9 cellular contexts compared by ENCODE assay signal in the genomic region with DNA sequence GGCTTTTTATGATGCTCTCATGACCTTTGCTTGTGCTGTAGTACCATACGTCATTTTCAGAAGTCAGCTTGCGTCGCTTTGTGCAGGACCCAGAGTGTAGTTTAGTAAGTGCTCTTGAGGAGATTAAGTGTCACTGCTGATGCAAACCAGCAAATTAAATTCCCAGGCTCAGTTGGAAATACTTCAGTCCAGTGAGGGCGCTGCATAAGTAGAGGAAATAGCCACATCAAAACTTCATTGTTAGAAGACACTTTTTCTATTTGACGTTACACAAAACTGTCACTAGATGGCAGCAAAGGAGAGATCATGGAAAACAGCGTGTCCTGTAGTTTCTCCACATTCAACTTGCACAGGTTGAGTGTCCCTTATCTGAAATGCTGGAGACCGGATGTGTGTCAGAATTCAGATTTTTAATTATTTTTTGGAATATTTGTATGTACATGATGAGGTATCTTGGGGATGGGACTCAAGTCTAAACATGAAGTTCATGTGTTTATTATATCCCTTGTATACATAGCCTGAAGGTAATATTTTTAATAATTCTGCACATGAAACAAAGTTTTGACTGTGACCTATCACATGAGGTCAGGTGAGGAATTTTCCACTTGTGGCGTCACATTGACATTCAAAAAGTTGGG. TPM values are rescaled to one million over a fixed set of nuclear protein-coding genes. Genes with fewer than 3 reads are reported as not detected.
DNase-seq lines count a peak whose midpoint lies in the region; ATAC-seq, FAIRE-seq and TF ChIP-seq lines count a peak whose summit lies in the region.
"Had no signal": no experiment of that assay in that cellular context is flagged by ENCODE, and none has a peak within 500 bp of the region (broad histone marks: within the 10 kb centered on the region; RNA-seq: fewer than 3 reads in every experiment).

No MANE protein-coding gene starts in this region.

- FAIRE-seq in astrocyte (lab: Jason Lieb, UNC) = peak; percentile 99
- peak; percentile 36 for FAIRE-seq in small intestine (lab: Jason Lieb, UNC)

- H3K36me3 ChIP-seq in astrocyte (ENCODE audit: insufficient read depth, low read length) (peaks cover 4% of the 10 kb centered on the region), small intestine (ENCODE audit: control insufficient read depth in 2 of 2, insufficient read depth in 2 of 2, low read length in 2 of 2) (peaks cover 0 to under 1% of the 10 kb centered on the region in 2 donors)

- H3K4me1 ChIP-seq in astrocyte (ENCODE audit: insufficient read depth, low read length) (no peaks in the 10 kb centered on the region), small intestine (ENCODE audit: control insufficient read depth in 2 of 2, insufficient read depth in 1 of 2, low read depth in 1 of 2, low read length in 1 of 2) (peaks cover 0 to 2% of the 10 kb centered on the region in 2 donors)

- H3K9ac ChIP-seq in astrocyte (ENCODE audit: low read length) = no peak overlapping the region

- peaks cover 21% of the 10 kb centered on the region for H3K9me3 Mint-ChIP-seq in astrocyte (ENCODE audit: unreplicated experiment)
- H3K9me3 Mint-ChIP-seq: dendritic cell treated with granulocyte-macrophage colony-stimulating factor and Interleukin-4, amounts not matched to agents 40 ng/mL and 50 ng/mL, for 4 days had no signal

- DNase-seq in EL (peak; percentile 85), HL-60 (ENCODE audit: low read depth in 1 of 2, low spot score in 1 of 2) (peak; percentile 67 to 72), NCI-H748 (lab: John Stamatoyannopoulos, UW; ENCODE audit: unreplicated experiment) (peak; percentile 69), astrocyte (ENCODE audit: low read depth) (peak; percentile 78), hepatic stellate cell (ENCODE audit: low spot score) (peak; percentile 51), small intestine (peak; percentile 87), 8988T (no peak)

- H3K4me2 ChIP-seq in astrocyte (ENCODE audit: low read length) = peak overlapping the region; percentile 5

- peaks cover 13% of the 10 kb centered on the region for H3K79me2 ChIP-seq in astrocyte (ENCODE audit: insufficient read depth, low read length)

- H3K4me3 Mint-ChIP-seq in astrocyte (ENCODE audit: unreplicated experiment) = no peak overlapping the region
- H3K4me3 Mint-ChIP-seq: dendritic cell treated with granulocyte-macrophage colony-stimulating factor and Interleukin-4, amounts not matched to agents 40 ng/mL and 50 ng/mL, for 4 days had no signal

- no peaks in the 10 kb centered on the region for H3K27me3 Mint-ChIP-seq in astrocyte (ENCODE audit: low read depth, unreplicated experiment)
- H3K27me3 Mint-ChIP-seq: dendritic cell treated with granulocyte-macrophage colony-stimulating factor and Interleukin-4, amounts not matched to agents 40 ng/mL and 50 ng/mL, for 4 days had no signal

- peak; percentile 82 for TF ChIP-seq CTCF in HL-60 (IDR thresholded peaks at IDR 0.05; ENCODE audit: insufficient read depth, low read length)
- peak; percentile 96 for TF ChIP-seq CTCF in astrocyte (IDR thresholded peaks at IDR 0.05; ENCODE audit: insufficient read depth, low read depth, low read length)

- H3K4me1 Mint-ChIP-seq in astrocyte (ENCODE audit: low read depth, unreplicated experiment) = no peaks in the 10 kb centered on the region

- H3K27ac Mint-ChIP-seq in astrocyte (ENCODE audit: unreplicated experiment) = no peak overlapping the region
- H3K27ac Mint-ChIP-seq: dendritic cell treated with granulocyte-macrophage colony-stimulating factor and Interleukin-4, amounts not matched to agents 40 ng/mL and 50 ng/mL, for 4 days had no signal

- peak; percentile 94 for ATAC-seq in GM21367 (IDR thresholded peaks at IDR 0.05; ENCODE audit: unreplicated experiment)

- no peaks in the 10 kb centered on the region for H4K20me1 ChIP-seq in astrocyte (ENCODE audit: insufficient read depth, low read length)

- H3K4me3 ChIP-seq in HL-60 (replicated peaks; ENCODE audit: insufficient read depth, low read length) = no peak overlapping the region
- H3K4me3 ChIP-seq in astrocyte (ENCODE audit: insufficient read depth, low read depth, low read length) = no peak overlapping the region
- no peak overlapping the region for H3K4me3 ChIP-seq in small intestine (ENCODE audit: low read depth in 1 of 2, low read length in 2 of 2)

- peaks cover 2% of the 10 kb centered on the region for H3K9me3 ChIP-seq in astrocyte (ENCODE audit: insufficient read depth, low read depth, low read length)
- no peaks in the 10 kb centered on the region for H3K9me3 ChIP-seq in small intestine (ENCODE audit: control insufficient read depth, low read depth)

- 7 to 12% (median 12%) methylated on average over 8 of the region's 8 CpGs for WGBS in small intestine, 3 donors

- H3K36me3 Mint-ChIP-seq in astrocyte (ENCODE audit: low read depth, unreplicated experiment) = peaks cover 15% of the 10 kb centered on the region

- H2AFZ ChIP-seq in astrocyte (ENCODE audit: low read depth, low read length) = no peak overlapping the region

- no peaks in the 10 kb centered on the region for H3K27me3 ChIP-seq in HL-60 (ENCODE audit: insufficient read depth, poor library complexity, severe bottlenecking)
- no peaks in the 10 kb centered on the region for H3K27me3 ChIP-seq in astrocyte (ENCODE audit: insufficient read depth, low read length)
- no peaks in the 10 kb centered on the region for H3K27me3 ChIP-seq in small intestine (ENCODE audit: control insufficient read depth in 2 of 2, insufficient read depth in 2 of 2, low read length in 2 of 2)

- H3K27ac ChIP-seq in HL-60 (replicated peaks) (no peak overlapping the region), astrocyte (ENCODE audit: low read depth, low read length) (no peak overlapping the region), small intestine (ENCODE audit: low read depth in 1 of 2, low read length in 1 of 2) (no peak overlapping the region)

RNA-seq across cellular contexts. Expression of gene ZNF22, which starts 7.9 kb away (rescaled TPM):
- total RNA-seq in astrocyte = 10.9 and 12.0 TPM in 2 replicates
- polyA plus RNA-seq in small intestine = 10 to 100 TPM in 2 of 3 donors, 1 to 10 TPM in 1; 8.1 to 14.5 (median 12.2) TPM

RNA-seq across cellular contexts. Expression of gene DEPP1, which starts 30.0 kb away (rescaled TPM):
- total RNA-seq in astrocyte = 6.6 and 8.0 TPM in 2 replicates
- polyA plus RNA-seq in small intestine = 10 to 100 TPM in 1 of 3 donors, 1 to 10 TPM in 2; 4.0 to 39.4 (median 6.8) TPM

RNA-seq across cellular contexts. Expression of gene RASSF4, which starts 49.0 kb away (rescaled TPM):
- total RNA-seq in astrocyte = 69.9 and 83.0 TPM in 2 replicates
- 100 to 1,000 TPM in 1 of 3 donors, 10 to 100 TPM in 2; 16.9 to 136 (median 86.7) TPM for polyA plus RNA-seq in small intestine
